9 cellular contexts compared by ENCODE assay signal in the genomic region with DNA sequence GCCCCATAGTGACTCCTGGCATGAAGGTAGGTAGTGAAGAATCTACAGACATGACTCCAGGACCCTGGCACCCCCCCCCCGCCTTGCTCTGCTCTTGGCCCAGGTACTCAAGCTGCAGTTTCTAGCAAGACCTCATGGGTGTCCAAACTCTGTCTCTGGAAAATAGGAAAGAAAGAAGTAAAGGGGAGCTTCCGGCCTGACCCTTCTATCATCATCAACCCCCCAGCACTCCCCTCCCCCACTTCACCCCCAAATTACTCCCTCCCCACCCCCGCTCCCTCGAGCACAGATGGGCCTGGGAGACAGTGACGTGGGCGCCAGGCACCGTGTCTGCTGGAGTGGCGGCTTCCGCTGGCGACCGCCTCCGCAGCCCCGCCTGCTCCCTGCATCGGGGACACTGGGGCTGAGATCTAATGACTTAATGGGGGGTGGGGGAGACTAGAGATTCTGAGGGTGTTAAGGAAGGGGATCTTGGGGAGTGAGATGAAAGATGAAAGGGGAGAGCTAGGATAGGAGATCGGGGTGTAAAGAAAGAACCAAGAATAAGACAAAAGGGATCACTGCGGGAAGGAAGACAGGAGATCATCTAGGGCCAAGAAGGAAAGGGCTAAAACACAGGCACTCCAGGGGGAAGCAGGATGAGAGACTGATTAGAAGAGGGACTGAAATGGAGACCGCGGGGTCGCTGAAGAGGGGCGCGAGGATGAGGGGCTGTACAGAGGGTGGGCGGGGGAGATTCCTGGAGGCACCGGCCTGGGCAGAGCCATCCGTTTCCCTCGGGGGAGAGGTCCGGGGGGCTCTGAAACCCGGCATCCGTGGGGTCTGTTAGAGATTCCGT. TPM values are rescaled to one million over a fixed set of nuclear protein-coding genes. Genes with fewer than 3 reads are reported as not detected.
DNase-seq lines count a peak whose midpoint lies in the region; ATAC-seq and TF ChIP-seq lines count a peak whose summit lies in the region.
"Had no signal": no experiment of that assay in that cellular context is flagged by ENCODE, and none has a peak within 500 bp of the region (broad histone marks: within the 10 kb centered on the region; RNA-seq: fewer than 3 reads in every experiment).

No MANE protein-coding gene starts in this region.

- POLR2A ChIA-PET in PC-3 (lab: Charles Lee; ENCODE audit: unreplicated experiment): no interaction called here

- H3K9me2 ChIP-seq in PC-3 (replicated peaks; ENCODE audit: low read length): no peaks in the 10 kb centered on the region

- intact Hi-C loops in PC-3 (cut with micrococcal nuclease) (no loop called here), body of pancreas (cut with DNase I) (no loop called here)

- no peak for ATAC-seq in PC-3
- ATAC-seq in body of pancreas: no peak
- no peak for ATAC-seq in HG02623 (IDR thresholded peaks at IDR 0.05; ENCODE audit: unreplicated experiment)
- no peak for ATAC-seq in GM18907 (IDR thresholded peaks at IDR 0.05; ENCODE audit: unreplicated experiment)
- ATAC-seq in GM19397 (IDR thresholded peaks at IDR 0.05; ENCODE audit: unreplicated experiment): no peak

- TSS peak; percentile 96 for BruUV-seq in PC-3 (replicated peaks; lab: Mats Ljungman, UMichigan)

- H3K4me3 ChIP-seq in PC-3 (ENCODE audit: low read length) (peak overlapping the region; percentile 68), body of pancreas (peak overlapping the region; percentile 8 to 15)

- H3K9ac ChIP-seq in PC-3 (ENCODE audit: low read length): peak overlapping the region; percentile 36; the same call in 1 of the 2 replicates

- CTCF ChIA-PET in PC-3 (lab: Charles Lee): no interaction called here

- H3K27me3 ChIP-seq in PC-3 (ENCODE audit: low read length): no peaks in the 10 kb centered on the region
- H3K27me3 ChIP-seq in body of pancreas: no peaks in the 10 kb centered on the region

- TF ChIP-seq POLR2A in body of pancreas (IDR thresholded peaks at IDR 0.05): no peak

- H3K4me1 ChIP-seq in PC-3 (ENCODE audit: insufficient read depth, low read length) (peaks cover 21% of the 10 kb centered on the region), body of pancreas (peaks cover 28% of the 10 kb centered on the region)

- H3F3A ChIP-seq in PC-3 (ENCODE audit: low read length, unreplicated experiment): no peaks in the 10 kb centered on the region

- H3K79me2 ChIP-seq in PC-3 (ENCODE audit: low read length): no peaks in the 10 kb centered on the region

- TF ChIP-seq CTCF in PC-3 (conservative IDR thresholded peaks at IDR 0.05; ENCODE audit: low read depth, low read length): no peak
- TF ChIP-seq CTCF in body of pancreas (IDR thresholded peaks at IDR 0.05): no peak

- no peak overlapping the region for H3K27ac ChIP-seq in PC-3 (ENCODE audit: low read length)
- H3K27ac ChIP-seq in body of pancreas: peak overlapping the region in 3 of 4 donors; percentile 64 to 89 (median 74)

- H3K4me2 ChIP-seq in PC-3 (ENCODE audit: low read length): peak overlapping the region; percentile 92

- peak; percentile 61 for DNase-seq in G401 (ENCODE audit: low spot score)
- DNase-seq in PC-3: no peak
- peak in 2 of 4 donors; percentile 35 to 38 for DNase-seq in body of pancreas
- peak; percentile 64 for DNase-seq in islet precursor cell
- DNase-seq in stimulated activated CD4-positive, alpha-beta T cell treated with anti-CD3 and anti-CD28 coated beads, Interleukin-15, amount 100 ng/mL, for 24 hours: peak; percentile 70

- 19 to 32% methylated on average over 19 to 28 of the region's 29 CpGs for WGBS in body of pancreas, 2 donors

- H3K9me3 ChIP-seq in PC-3 (ENCODE audit: low read length): no peaks in the 10 kb centered on the region
- H3K9me3 ChIP-seq in body of pancreas: no peaks in the 10 kb centered on the region

- H2AFZ ChIP-seq in PC-3 (ENCODE audit: low read length): peak overlapping the region; percentile 93; the same call in 1 of the 2 replicates

- in situ Hi-C loops in G401 (cut with HindIII; ENCODE audit: low sequenced_read_pairs): no loop called here

- H3K36me3 ChIP-seq in PC-3 (ENCODE audit: low read depth, low read length) (no peaks in the 10 kb centered on the region), body of pancreas (replicated peaks in 1 of 2; ENCODE audit: insufficient read depth in 1 of 2, low read depth in 2 of 2) (no peaks in the 10 kb centered on the region)

- H4K20me1 ChIP-seq in PC-3 (ENCODE audit: low read length): no peaks in the 10 kb centered on the region

RNA-seq across cellular contexts. Expression of gene DNAJB5, which starts 1.1 kb away (rescaled TPM):
- total RNA-seq in G401 (2014; rRNA removed; shearing (Covaris generic)): 21.1 and 24.2 TPM in 2 replicates
- total RNA-seq in PC-3 (2014; rRNA removed) (7.3 and 9.3 TPM in 2 replicates), body of pancreas (1 to 10 TPM; 5.3 to 5.7 TPM)

RNA-seq across cellular contexts. Expression of gene PHF24, which starts 30.4 kb away (rescaled TPM):
- not detected in 2 replicates for total RNA-seq in G401 (2014; rRNA removed; shearing (Covaris generic))
- total RNA-seq in PC-3 (2014; rRNA removed): not detected in 2 replicates
- under 1 TPM in 1 of 2 donors, not detected in 1; 0.26 TPM for total RNA-seq in body of pancreas
- total RNA-seq: activated CD8-positive, alpha-beta memory T cell treated with anti-CD3 and anti-CD28 coated beads for 36 hours had no signal
